In genomic region chr15:101024709-101025108, GRCh38 we compare ENCODE assay signal across 1 cellular context.
TF ChIP-seq lines count a peak whose summit lies in the region.

No MANE protein-coding gene starts in this region.

TF ChIP-seq in IMR-90, 13 proteins besides CTCF, POLR2A, EP300 and RAD21 (continued from another document):
- no peak for TF ChIP-seq MXI1 (IDR thresholded peaks at IDR 0.05; ENCODE audit: borderline replicate concordance, low read depth, low read length)
- no peak for TF ChIP-seq FOS (IDR thresholded peaks at IDR 0.05; ENCODE audit: low read depth, low read length)
- TF ChIP-seq BHLHE40 (IDR thresholded peaks at IDR 0.05; ENCODE audit: low read depth, low read length), result no peak
- TF ChIP-seq MAZ (IDR thresholded peaks at IDR 0.05; ENCODE audit: borderline replicate concordance, low read depth, low read length), result no peak
- TF ChIP-seq SMC3 (IDR thresholded peaks at IDR 0.05; ENCODE audit: low read depth, low read length), result no peak
- TF ChIP-seq CHD1 (IDR thresholded peaks at IDR 0.05; ENCODE audit: low read depth, low read length), result no peak
- TF ChIP-seq MAFK (IDR thresholded peaks at IDR 0.05; ENCODE audit: low read depth, low read length), result no peak
- no peak for TF ChIP-seq USF2 (IDR thresholded peaks at IDR 0.05; ENCODE audit: low read depth, low read length)
- no peak for TF ChIP-seq RCOR1 (IDR thresholded peaks at IDR 0.05; ENCODE audit: insufficient replicate concordance, low read length)
